In the genomic region with DNA sequence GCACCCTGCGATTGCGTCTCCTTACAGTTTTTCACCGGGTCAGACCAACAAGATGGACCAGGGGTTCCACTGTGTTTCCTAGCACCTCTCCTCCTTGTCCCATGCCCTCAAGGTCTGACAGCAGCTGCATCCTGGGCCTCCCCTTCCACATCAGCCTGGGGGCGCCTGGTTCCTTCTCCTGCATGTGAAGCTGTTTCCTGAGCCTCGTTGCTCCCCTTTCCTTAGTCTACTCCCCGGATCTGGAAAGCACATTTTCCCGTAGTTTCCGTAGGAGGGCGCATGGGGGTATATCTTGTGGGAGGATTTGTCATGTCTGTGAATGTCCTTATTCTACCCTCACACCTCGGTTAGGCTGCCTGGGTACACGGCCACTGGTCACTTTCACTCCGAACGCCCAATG, we compare ENCODE assay signal across 1 cellular context.
TF ChIP-seq lines count a peak whose summit lies in the region.

No MANE protein-coding gene starts in this region.

TF ChIP-seq in H1, 55 proteins besides CTCF, POLR2A, EP300 and RAD21:
- no peak for TF ChIP-seq KDM5A (IDR thresholded peaks at IDR 0.05; ENCODE audit: low read length)
- no peak for TF ChIP-seq SP4 (IDR thresholded peaks at IDR 0.05; ENCODE audit: low read length)
- TF ChIP-seq SIX5 (IDR thresholded peaks at IDR 0.05; ENCODE audit: low read depth, low read length): no peak
- no peak for TF ChIP-seq JUND (IDR thresholded peaks at IDR 0.05; ENCODE audit: low read length)
- TF ChIP-seq MAFK (IDR thresholded peaks at IDR 0.05; ENCODE audit: low read depth, low read length): no peak
- TF ChIP-seq POU5F1 (IDR thresholded peaks at IDR 0.05; ENCODE audit: low read depth, low read length): no peak
- TF ChIP-seq ZNF274 (IDR thresholded peaks at IDR 0.05; ENCODE audit: borderline replicate concordance, extremely low read depth, low read length): no peak
- TF ChIP-seq SUZ12 (IDR thresholded peaks at IDR 0.05; ENCODE audit: low read length): no peak
- TF ChIP-seq NRF1 (IDR thresholded peaks at IDR 0.05; ENCODE audit: low read depth, low read length): no peak
- TF ChIP-seq ASH2L (IDR thresholded peaks at IDR 0.05; ENCODE audit: low read length): no peak
